16 cellular contexts compared by ENCODE assay signal in the genomic region with DNA sequence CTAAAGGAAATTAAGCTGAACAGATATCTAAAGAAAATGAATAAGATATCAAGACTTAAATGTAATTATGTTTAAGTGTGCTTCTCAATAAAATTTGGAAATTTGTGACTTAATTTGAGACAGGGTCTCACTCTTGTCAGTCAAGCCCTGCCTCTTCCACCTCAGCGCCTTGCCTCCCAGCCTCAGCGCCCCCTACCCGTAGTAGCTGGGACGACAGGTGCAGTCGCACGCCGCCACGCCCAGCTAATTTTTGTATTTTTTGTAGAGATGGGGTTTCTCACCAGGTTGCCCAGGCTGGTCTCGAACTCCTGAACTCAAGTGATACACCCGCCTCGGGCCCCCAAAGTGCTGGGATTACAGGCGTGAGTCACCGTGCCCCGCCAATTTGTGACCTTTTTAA.
DNase-seq lines count a peak whose midpoint lies in the region; ATAC-seq, FAIRE-seq and TF ChIP-seq lines count a peak whose summit lies in the region.
"Had no signal": no experiment of that assay in that cellular context is flagged by ENCODE, and none has a peak within 500 bp of the region (broad histone marks: within the 10 kb centered on the region; RNA-seq: fewer than 3 reads in every experiment).

No MANE protein-coding gene starts in this region.

- no peaks in the 10 kb centered on the region for H3K9me1 ChIP-seq in K562 (ENCODE audit: control insufficient read depth, insufficient read depth, low read length)

- H3K4ac ChIP-seq in mesendoderm (ENCODE audit: low read depth, low read length) = no peak overlapping the region

- H3K4me1 ChIP-seq in BE2C = no peaks in the 10 kb centered on the region
- no peaks in the 10 kb centered on the region for H3K4me1 ChIP-seq in K562 (replicated peaks in 1 of 2; ENCODE audit: control insufficient read depth in 2 of 2, insufficient read depth in 2 of 2, low read length in 2 of 2)
- no peaks in the 10 kb centered on the region for H3K4me1 ChIP-seq in mesendoderm (ENCODE audit: control insufficient read depth, low read depth, low read length)
- no peaks in the 10 kb centered on the region for H3K4me1 ChIP-seq in esophagus squamous epithelium
- H3K4me1 ChIP-seq: breast epithelium had no signal

- no peak for FAIRE-seq in K562 (lab: Jason Lieb, UNC)

- in situ Hi-C loops in GM13977 (cut with MboI; ENCODE audit: low pct_unique_long_range_greater_than_20kb, low sequenced_read_pairs, unreplicated experiment) = no loop called here
- in situ Hi-C loops in K562 (cut with MboI) = no loop called here

- H2BK15ac ChIP-seq in mesendoderm (replicated peaks; ENCODE audit: low read depth) = no peak overlapping the region

- H3K27ac ChIP-seq in K562 (ENCODE audit: extremely low read depth, low read depth, low read length) (no peak overlapping the region), mesendoderm (ENCODE audit: low read depth, low read length) (no peak overlapping the region), esophagus squamous epithelium (no peak overlapping the region)
- H3K27ac ChIP-seq: breast epithelium, epithelial cell of prostate had no signal

- H2BK120ac ChIP-seq in mesendoderm (ENCODE audit: low read depth, low read length) = no peak overlapping the region

- H3K9ac ChIP-seq in K562 (ENCODE audit: insufficient read depth in 1 of 2, low read depth in 2 of 2, low read length in 2 of 2) (no peak overlapping the region), mesendoderm (ENCODE audit: low read length) (no peak overlapping the region)

- no peaks in the 10 kb centered on the region for H4K20me1 ChIP-seq in K562 (replicated peaks; ENCODE audit: control insufficient read depth, insufficient read depth, low read length)

- 3% methylated on average over 14 of the region's 14 CpGs for WGBS in K562 (ENCODE audit: insufficient coverage, low coverage, missing lambda C conversion rate)
- WGBS in mesendoderm (ENCODE audit: extremely low coverage, insufficient coverage, low lambda C conversion rate) = no CpG with 5 or more reads among the region's 14 CpGs
- WGBS in esophagus squamous epithelium, 2 donors = 80 to 81% methylated on average over 13 to 14 of the region's 14 CpGs

- H3K36me3 ChIP-seq in BE2C (no peaks in the 10 kb centered on the region), K562 (ENCODE audit: control insufficient read depth, insufficient read depth, low read length) (no peaks in the 10 kb centered on the region), mesendoderm (ENCODE audit: control insufficient read depth, insufficient read depth, low read length) (no peaks in the 10 kb centered on the region), esophagus squamous epithelium (no peaks in the 10 kb centered on the region)
- H3K36me3 ChIP-seq: breast epithelium, MG63 had no signal

- no peak overlapping the region for H4K5ac ChIP-seq in mesendoderm (ENCODE audit: low read length)

- peak; percentile 10; the same call in 1 of the 2 replicates for TF ChIP-seq CTCF in BE2C (IDR thresholded peaks at IDR 0.05; ENCODE audit: low read depth, low read length)
- TF ChIP-seq CTCF in GM13977 (IDR thresholded peaks at IDR 0.05; ENCODE audit: extremely low read depth, insufficient read depth, missing control alignments) = peak; percentile 18
- TF ChIP-seq CTCF in K562 (IDR thresholded peaks at IDR 0.05 in 2 of 3, conservative IDR thresholded peaks at IDR 0.05 in 1 of 3; ENCODE audit: insufficient read depth in 2 of 3, low read depth in 1 of 3, low read length in 3 of 3) = peak; percentile 65 to 83 (median 68)
- TF ChIP-seq CTCF in esophagus squamous epithelium (IDR thresholded peaks at IDR 0.05) = no peak

- H2AK5ac ChIP-seq in mesendoderm (ENCODE audit: low read length) = no peak overlapping the region

- H3K4me2 ChIP-seq in K562 (ENCODE audit: insufficient read depth, low read length) (no peak overlapping the region), mesendoderm (ENCODE audit: low read length) (no peak overlapping the region)

- POLR2A ChIA-PET in K562 (lab: Yijun Ruan, JAX) = interaction anchor here (0.6 kb wide), 1 partner anchor 1018 kb away, joined by 3 read pairs; no protein-coding TSS in a partner anchor

- H3K79me2 ChIP-seq in K562 (ENCODE audit: control insufficient read depth, insufficient read depth, low read length) (no peaks in the 10 kb centered on the region), mesendoderm (ENCODE audit: control insufficient read depth, insufficient read depth, low read length) (no peaks in the 10 kb centered on the region)

- H3K79me1 ChIP-seq in mesendoderm (ENCODE audit: low read length) = no peaks in the 10 kb centered on the region

- no peaks in the 10 kb centered on the region for H3K9me3 ChIP-seq in BE2C
- no peaks in the 10 kb centered on the region for H3K9me3 ChIP-seq in K562 (replicated peaks; ENCODE audit: control insufficient read depth, insufficient read depth, low read depth, low read length)
- no peaks in the 10 kb centered on the region for H3K9me3 ChIP-seq in esophagus squamous epithelium
- H3K9me3 ChIP-seq: breast epithelium, MG63 had no signal

- H4K8ac ChIP-seq in mesendoderm (ENCODE audit: low read depth, low read length) = no peak overlapping the region

- no peak overlapping the region for H3K4me3 ChIP-seq in BE2C (ENCODE audit: low read depth, low read length)
- H3K4me3 ChIP-seq in K562 = no peak overlapping the region
- no peak overlapping the region for H3K4me3 ChIP-seq in mesendoderm (ENCODE audit: low read length)
- H3K4me3 ChIP-seq in esophagus squamous epithelium = no peak overlapping the region
- H3K4me3 ChIP-seq: breast epithelium, MG63 had no signal

- TF ChIP-seq RAD21 in K562 (CRISPR knock-in tag; conservative IDR thresholded peaks at IDR 0.05 in 1 of 2, IDR thresholded peaks at IDR 0.05 in 1 of 2) = no peak

- no peak overlapping the region for H3K18ac ChIP-seq in mesendoderm (ENCODE audit: low read length)

- no peak overlapping the region for H3K23ac ChIP-seq in mesendoderm (ENCODE audit: low read length)

- TF ChIP-seq EP300 in K562 (IDR thresholded peaks at IDR 0.05; ENCODE audit: low read length) = no peak

- CTCF ChIA-PET in K562 (lab: Yijun Ruan, JAX; ENCODE audit: low intra/inter-chr PET ratio) = no interaction called here

- BruUV-seq in K562 (replicated peaks; lab: Mats Ljungman, UMichigan) = no TSS peak

- H3K27me3 ChIP-seq in BE2C (no peaks in the 10 kb centered on the region), K562 (ENCODE audit: control insufficient read depth in 2 of 2, insufficient read depth in 2 of 2, low read length in 2 of 2) (no peaks in the 10 kb centered on the region), mesendoderm (ENCODE audit: insufficient read depth, low read length, poor library complexity) (no peaks in the 10 kb centered on the region), esophagus squamous epithelium (no peaks in the 10 kb centered on the region)
- H3K27me3 ChIP-seq: breast epithelium, MG63 had no signal

- no peak overlapping the region for H3K56ac ChIP-seq in mesendoderm (ENCODE audit: low read length)

- DNase-seq in BE2C = no peak
- no peak for DNase-seq in GM13977 (ENCODE audit: low spot score)
- DNase-seq in K562 (ENCODE audit: extremely low read depth in 1 of 4, low spot score in 3 of 4) = peak; percentile 46 to 58 (median 54)
- DNase-seq in mesendoderm = peak; percentile 63
- DNase-seq in NCI-H2081 treated with DMSO at 0.1 percent for 48 hours (lab: John Stamatoyannopoulos, UW) = no peak
- DNase-seq in esophagus squamous epithelium (lab: John Stamatoyannopoulos, UW) = no peak
- DNase-seq: activated effector memory CD4-positive, alpha-beta T cell treated with anti-CD3 and anti-CD28 coated beads, Interleukin-2, amount 50 U/mL, for 16 hours; MG63; NCI-H2171; stimulated activated CD4-positive, alpha-beta T cell treated with anti-CD3 and anti-CD28 coated beads, Interleukin-4, amount 100 ng/mL, for 24 hours; stimulated activated naive CD4-positive, alpha-beta T cell; T-helper 1 cell had no signal

- intact Hi-C loops in K562 (cut with micrococcal nuclease) (no loop called here), esophagus squamous epithelium (cut with DNase I) (no loop called here)

- TF ChIP-seq POLR2A in K562 (conservative IDR thresholded peaks at IDR 0.05) = no peak
- TF ChIP-seq POLR2A in esophagus squamous epithelium (IDR thresholded peaks at IDR 0.05) = no peak

- ATAC-seq in K562 (peak; percentile 95), GM19467 (IDR thresholded peaks at IDR 0.05; ENCODE audit: unreplicated experiment) (no peak)
- no peak for ATAC-seq in activated CD4-positive, CD25-positive, alpha-beta regulatory T cell treated with anti-CD3 and anti-CD28 coated beads, Interleukin-2, amount 50 U/mL, for 24 hours

- no peak overlapping the region for H2AFZ ChIP-seq in K562 (ENCODE audit: low read depth, low read length)

- H2BK5ac ChIP-seq in mesendoderm (ENCODE audit: low read length) = no peak overlapping the region

TF ChIP-seq in K562, 482 proteins besides CTCF, POLR2A, EP300 and RAD21 (continues in another document):
- TF ChIP-seq NFATC3 (IDR thresholded peaks at IDR 0.05) (no peak), KLF16 (IDR thresholded peaks at IDR 0.05) (0 out of 2 replicates have a peak, but pooled peaks have one; percentile 19), NBN (IDR thresholded peaks at IDR 0.05; ENCODE audit: low read depth) (no peak)
- TF ChIP-seq, protein P1, sequence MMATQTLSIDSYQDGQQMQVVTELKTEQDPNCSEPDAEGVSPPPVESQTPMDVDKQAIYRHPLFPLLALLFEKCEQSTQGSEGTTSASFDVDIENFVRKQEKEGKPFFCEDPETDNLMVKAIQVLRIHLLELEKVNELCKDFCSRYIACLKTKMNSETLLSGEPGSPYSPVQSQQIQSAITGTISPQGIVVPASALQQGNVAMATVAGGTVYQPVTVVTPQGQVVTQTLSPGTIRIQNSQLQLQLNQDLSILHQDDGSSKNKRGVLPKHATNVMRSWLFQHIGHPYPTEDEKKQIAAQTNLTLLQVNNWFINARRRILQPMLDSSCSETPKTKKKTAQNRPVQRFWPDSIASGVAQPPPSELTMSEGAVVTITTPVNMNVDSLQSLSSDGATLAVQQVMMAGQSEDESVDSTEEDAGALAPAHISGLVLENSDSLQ (IDR thresholded peaks at IDR 0.05) = peak; percentile 37; the same call in 1 of the 2 replicates

Comparison
In these comparisons a context has a peak if more than half of its experiments do, and no peak if none do; other contexts are left out.
1. DNase-seq: peak in K562 (4 of 4) and mesendoderm (single experiment); none in BE2C (single experiment), GM13977 (single experiment), NCI-H2081 treated with DMSO at 0.1 percent for 48 hours (single experiment) and esophagus squamous epithelium (single experiment).
2. CTCF ChIP-seq: peak in BE2C (single experiment), GM13977 (single experiment) and K562 (3 of 3); none in esophagus squamous epithelium (0 of 6).